8 cellular contexts compared by ENCODE assay signal in the genomic region with DNA sequence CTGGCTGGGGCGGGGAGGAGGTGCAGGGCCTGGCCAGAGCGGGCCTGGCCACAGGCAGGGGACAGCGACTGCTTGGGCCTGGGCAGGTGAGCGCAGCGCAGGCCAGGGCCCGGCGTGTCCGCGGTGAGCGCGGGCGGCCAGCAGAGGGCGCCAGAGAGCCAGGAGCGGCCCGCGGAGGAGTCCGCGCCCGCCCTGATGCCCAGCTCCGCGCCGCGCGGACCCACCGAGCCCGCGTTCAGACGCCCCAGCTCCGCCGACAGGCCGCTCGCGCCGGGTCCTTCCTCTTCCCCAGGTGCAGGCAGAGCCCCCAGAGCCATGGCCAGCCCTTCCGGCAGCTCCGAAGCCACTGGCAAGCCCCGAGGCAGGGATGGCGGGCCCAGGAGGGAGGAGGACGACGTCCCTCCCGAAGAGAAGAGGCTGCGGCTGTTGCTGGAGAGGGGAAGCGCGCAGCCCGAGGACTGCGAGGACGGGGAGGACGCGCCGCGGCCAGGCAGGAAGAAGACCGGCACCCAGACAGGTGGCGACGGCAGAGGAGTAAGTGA.
A peak's percentile ranks its signal among the peaks of the same experiment; 100 is the strongest.
DNase-seq lines count a peak whose midpoint lies in the region; ATAC-seq, FAIRE-seq and TF ChIP-seq lines count a peak whose summit lies in the region.
"Not testable (repeated sequence)": the region's sequence is repeated elsewhere in the genome, so short reads cannot be mapped to it uniquely, and the experiment has no call there.

No MANE protein-coding gene starts in this region.

- ATAC-seq in WTC11, Right ventricle myocardium inferior: not testable (repeated sequence)
- peak in 2 of 3 donors; percentile 44 to 75 for ATAC-seq in natural killer cell

- H3K4me1 Mint-ChIP-seq in WTC11 (peaks cover 45% of the 10 kb centered on the region), natural killer cell (peaks cover 15 to 17% of the 10 kb centered on the region in 2 donors)

- not testable (repeated sequence) for H3K9me3 Mint-ChIP-seq in WTC11, natural killer cell

- H3K27ac Mint-ChIP-seq in WTC11 = not testable (repeated sequence)
- peak overlapping the region in 1 of 2 donors; percentile 58 for H3K27ac Mint-ChIP-seq in natural killer cell

- POLR2A ChIA-PET in WTC11 (lab: Charles Lee) = not testable (repeated sequence)

- H3K4me3 Mint-ChIP-seq in WTC11 (peak overlapping the region; percentile 69), natural killer cell (peak overlapping the region; percentile 90)

- peaks cover 58% of the 10 kb centered on the region for H3K27me3 Mint-ChIP-seq in WTC11 (ENCODE audit: low read depth)
- H3K27me3 Mint-ChIP-seq in natural killer cell (ENCODE audit: low read depth in 2 of 2) = peaks cover 15 to 22% of the 10 kb centered on the region in 2 donors

- TF ChIP-seq CTCF in WTC11 (IDR thresholded peaks at IDR 0.05) (peak; percentile 80; the same call in 1 of the 2 replicates), ascending aorta (IDR thresholded peaks at IDR 0.05) (peak; percentile 49 to 69 (median 66)), natural killer cell (IDR thresholded peaks at IDR 0.05) (peak; percentile 71)

- not testable (repeated sequence) for H3K27me3 ChIP-seq in ascending aorta

- H3K4me3 ChIP-seq in ascending aorta = peak overlapping the region; percentile 62 to 82

- intact Hi-C loops in ascending aorta (cut with DNase I) (loop anchor here (5.0 kb wide), 1 partner anchor 171 kb away; no protein-coding TSS in a partner anchor), Right ventricle myocardium inferior (cut with DNase I) (loop anchor here (5.0 kb wide), 1 partner anchor 151 kb away; no protein-coding TSS in a partner anchor)
- intact Hi-C loops in natural killer cell (cut with micrococcal nuclease) = not testable (repeated sequence)

- not testable (repeated sequence) for TF ChIP-seq POLR2A in H54 (IDR thresholded peaks at IDR 0.05; ENCODE audit: low read depth, low read length)

- not testable (repeated sequence) for H3K9me3 ChIP-seq in ascending aorta

- not testable (repeated sequence) for H3K36me3 ChIP-seq in ascending aorta

- DNase-seq in AML-193 (lab: John Stamatoyannopoulos, UW) (peak; percentile 29 to 38), H54 (ENCODE audit: insufficient read length, low spot score) (peak; percentile 48), NCI-H226 (peak; percentile 18), WTC11 (ENCODE audit: low spot score) (peak; percentile 57), ascending aorta (ENCODE audit: low spot score in 2 of 2) (peak in 1 of 2 donors; percentile 71), Right ventricle myocardium inferior (ENCODE audit: missing footprints) (peak; percentile 84), natural killer cell (peak; percentile 69)
- peak; percentile 14 for DNase-seq in stimulated activated CD8-positive, alpha-beta memory T cell treated with anti-CD3 and anti-CD28 coated beads, Interleukin-12 subunit alpha, Interleukin-12 subunit beta, amount 100 ng/mL, for 24 hours (ENCODE audit: extremely low read depth)

- not testable (repeated sequence) for H3K27ac ChIP-seq in ascending aorta

- not testable (repeated sequence) for H3K4me1 ChIP-seq in ascending aorta

- H3K36me3 Mint-ChIP-seq in WTC11, natural killer cell: not testable (repeated sequence)

- FAIRE-seq in H54 (lab: Jason Lieb, UNC) = not testable (repeated sequence)

- CTCF ChIA-PET in WTC11 (lab: Charles Lee) = interaction anchor here (0.5 to 1.4 kb wide), 10 partner anchors 13 to 170 kb away, joined by 3 to 6 read pairs (median 3); no protein-coding TSS in a partner anchor

TF ChIP-seq in WTC11, 78 proteins besides CTCF, POLR2A, EP300 and RAD21:
- TF ChIP-seq, protein P1, sequence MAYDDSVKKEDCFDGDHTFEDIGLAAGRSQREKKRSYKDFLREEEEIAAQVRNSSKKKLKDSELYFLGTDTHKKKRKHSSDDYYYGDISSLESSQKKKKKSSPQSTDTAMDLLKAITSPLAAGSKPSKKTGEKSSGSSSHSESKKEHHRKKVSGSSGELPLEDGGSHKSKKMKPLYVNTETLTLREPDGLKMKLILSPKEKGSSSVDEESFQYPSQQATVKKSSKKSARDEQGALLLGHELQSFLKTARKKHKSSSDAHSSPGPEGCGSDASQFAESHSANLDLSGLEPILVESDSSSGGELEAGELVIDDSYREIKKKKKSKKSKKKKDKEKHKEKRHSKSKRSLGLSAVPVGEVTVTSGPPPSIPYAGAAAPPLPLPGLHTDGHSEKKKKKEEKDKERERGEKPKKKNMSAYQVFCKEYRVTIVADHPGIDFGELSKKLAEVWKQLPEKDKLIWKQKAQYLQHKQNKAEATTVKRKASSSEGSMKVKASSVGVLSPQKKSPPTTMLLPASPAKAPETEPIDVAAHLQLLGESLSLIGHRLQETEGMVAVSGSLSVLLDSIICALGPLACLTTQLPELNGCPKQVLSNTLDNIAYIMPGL (CRISPR knock-in tag; IDR thresholded peaks at IDR 0.05) = peak; percentile 59; the same call in 1 of the 2 replicates
- TF ChIP-seq ZNF121 (CRISPR knock-in tag; IDR thresholded peaks at IDR 0.05) = peak; percentile 82; the same call in 1 of the 2 replicates
